In the genomic region with DNA sequence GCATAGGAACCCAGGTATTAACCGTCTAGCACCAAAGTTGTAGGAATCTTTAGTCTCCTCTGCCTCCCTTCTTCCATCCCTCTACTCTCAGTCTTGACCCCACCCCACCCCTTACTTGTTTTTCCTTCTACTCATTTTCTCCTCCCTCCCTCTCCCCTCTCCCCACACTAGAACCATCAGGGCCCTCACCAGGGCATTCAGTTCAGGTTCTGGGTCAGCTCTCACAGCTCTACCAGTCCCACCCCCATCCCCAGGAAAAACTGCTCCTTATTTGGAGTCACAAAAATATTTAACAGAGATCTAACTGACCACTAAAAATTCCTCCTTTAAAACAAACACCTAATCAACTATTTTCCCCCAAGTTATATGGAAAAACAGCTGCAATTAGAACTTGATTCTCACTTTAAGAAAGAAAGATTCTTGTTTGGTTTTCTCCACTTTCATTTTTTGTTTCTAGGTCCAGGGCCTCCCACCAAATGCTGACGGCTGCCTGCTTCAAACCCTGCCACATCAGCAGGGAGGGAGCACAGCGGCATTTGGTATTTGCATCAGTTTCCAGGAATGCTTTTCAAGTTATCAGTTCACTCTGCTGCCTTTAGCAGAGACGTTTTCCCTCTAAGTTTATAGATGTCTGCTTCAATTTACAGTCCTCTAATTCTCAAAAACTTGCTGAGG, we compare ENCODE assay signal across 8 cellular contexts. TPM values are rescaled to one million over a fixed set of nuclear protein-coding genes. Genes with fewer than 3 reads are reported as not detected.
DNase-seq lines count a peak whose midpoint lies in the region; TF ChIP-seq lines count a peak whose summit lies in the region.

No MANE protein-coding gene starts in this region.

- H3K4me3 Mint-ChIP-seq in type B pancreatic cell, result peak overlapping the region; percentile 94

- TF ChIP-seq CTCF in type B pancreatic cell (conservative IDR thresholded peaks at IDR 0.05), result no peak

- no peaks in the 10 kb centered on the region for H3K9me3 Mint-ChIP-seq in type B pancreatic cell

- H3K27ac ChIP-seq in adipose tissue (ENCODE audit: low read depth, low read length), result peak overlapping the region; percentile 29

- DNase-seq in NCI-H2227 treated with DMSO at 0.1 percent for 48 hours (lab: John Stamatoyannopoulos, UW), result peak; percentile 54
- DNase-seq in NCI-H2227 (lab: John Stamatoyannopoulos, UW; ENCODE audit: unreplicated experiment), result no peak
- peak; percentile 30 for DNase-seq in kidney glomerular epithelial cell (lab: John Stamatoyannopoulos, UW)
- no peak for DNase-seq in type B pancreatic cell (ENCODE audit: extremely low spot score, unreplicated experiment)
- DNase-seq in retina, result no peak
- DNase-seq in NCI-H128 (lab: John Stamatoyannopoulos, UW; ENCODE audit: unreplicated experiment), result no peak
- no peak for DNase-seq in stimulated activated naive CD4-positive, alpha-beta T cell (lab: John Stamatoyannopoulos, UW)

- WGBS in adipose tissue, 3 donors, result 20 to 73% (median 50%) methylated on average over 4 of the region's 4 CpGs

- H3K4me1 Mint-ChIP-seq in type B pancreatic cell (ENCODE audit: unreplicated experiment), result peaks cover 27% of the 10 kb centered on the region

- peaks cover 18% of the 10 kb centered on the region for H3K27me3 Mint-ChIP-seq in type B pancreatic cell

- H3K27ac Mint-ChIP-seq in type B pancreatic cell, result peak overlapping the region; percentile 76

- H3K36me3 Mint-ChIP-seq in type B pancreatic cell, result peaks cover 8% of the 10 kb centered on the region

RNA-seq across cellular contexts. Expression of a gene that starts 2.8 kb away (rescaled TPM):
- 100 to 1,000 TPM in 2 of 3 donors, 10 to 100 TPM in 1; 42.3 to 486 (median 167) TPM for polyA plus RNA-seq in adipose tissue
- total RNA-seq in type B pancreatic cell (ENCODE audit: low replicate concordance), result 23.0 and 692 TPM in 2 replicates

Comparison
In these comparisons a context has a peak if more than half of its experiments do, and no peak if none do; other contexts are left out.
1. DNase-seq: peak in NCI-H2227 treated with DMSO at 0.1 percent for 48 hours (single experiment) and kidney glomerular epithelial cell (single experiment); none in NCI-H2227 (single experiment), type B pancreatic cell (single experiment), retina (single experiment), NCI-H128 (single experiment) and stimulated activated naive CD4-positive, alpha-beta T cell (0 of 6).